8 cellular contexts compared by ENCODE assay signal in the genomic region with DNA sequence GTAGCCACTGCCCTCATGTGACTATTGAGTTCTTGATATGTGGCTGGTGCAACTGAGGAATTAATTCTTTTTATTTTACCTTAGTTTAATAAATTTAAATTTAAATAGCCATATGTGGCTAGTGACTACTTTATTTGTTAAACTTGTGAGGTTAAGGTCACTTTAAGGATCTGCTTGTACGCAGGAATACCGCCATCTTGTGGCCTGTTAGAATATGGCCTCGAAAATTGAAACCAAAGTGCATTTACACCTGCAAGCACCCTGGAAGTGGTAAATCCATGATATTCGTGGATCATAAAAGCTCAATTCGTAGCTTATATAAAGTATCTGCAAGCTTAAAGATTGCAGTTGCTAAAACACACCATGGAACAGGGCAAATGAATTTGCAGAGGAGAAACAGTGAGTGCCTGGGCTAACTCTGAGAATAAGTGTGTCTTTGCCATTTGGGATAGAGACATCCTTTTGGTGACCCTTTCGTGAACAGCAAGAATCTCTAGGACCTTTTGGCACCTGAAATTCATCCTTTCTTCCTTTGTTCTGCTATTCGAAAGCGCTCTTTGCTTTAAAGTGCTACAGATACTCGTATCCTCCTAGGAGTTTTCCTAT. TPM values are rescaled to one million over a fixed set of nuclear protein-coding genes. Genes with fewer than 3 reads are reported as not detected.
DNase-seq lines count a peak whose midpoint lies in the region; ATAC-seq and TF ChIP-seq lines count a peak whose summit lies in the region.

No MANE protein-coding gene starts in this region.

- no peaks in the 10 kb centered on the region for H3K36me3 Mint-ChIP-seq in chondrocyte (ENCODE audit: low read depth)
- H3K36me3 Mint-ChIP-seq in mesothelial cell of epicardium: no peaks in the 10 kb centered on the region

- H3K9me3 Mint-ChIP-seq in chondrocyte (ENCODE audit: low read depth): no peaks in the 10 kb centered on the region
- H3K9me3 Mint-ChIP-seq in mesothelial cell of epicardium: no peaks in the 10 kb centered on the region

- TF ChIP-seq CTCF in chondrocyte (IDR thresholded peaks at IDR 0.05) (peak; percentile 87), mesothelial cell of epicardium (IDR thresholded peaks at IDR 0.05; ENCODE audit: unreplicated experiment) (peak; percentile 86)

- ATAC-seq in GM18498 (IDR thresholded peaks at IDR 0.05; ENCODE audit: unreplicated experiment): peak; percentile 60
- ATAC-seq in HG03103 (IDR thresholded peaks at IDR 0.05; ENCODE audit: low read depth, unreplicated experiment): peak; percentile 60
- no peak for ATAC-seq in left ventricle myocardium superior

- H3K4me1 Mint-ChIP-seq in chondrocyte (ENCODE audit: low read depth) (no peaks in the 10 kb centered on the region), mesothelial cell of epicardium (no peaks in the 10 kb centered on the region)

- intact Hi-C loops in left ventricle myocardium superior (cut with micrococcal nuclease): no loop called here

- H3K27ac Mint-ChIP-seq in chondrocyte (ENCODE audit: unreplicated experiment) (no peak overlapping the region), mesothelial cell of epicardium (no peak overlapping the region)

- DNase-seq in COR-L47 (lab: John Stamatoyannopoulos, UW) (peak; percentile 5), NCI-H82 (lab: John Stamatoyannopoulos, UW) (peak; percentile 75), chondrocyte (ENCODE audit: low spot score) (no peak), mesothelial cell of epicardium (ENCODE audit: low spot score in 2 of 2, unreplicated experiment in 2 of 2) (no peak), NCI-H1048 (lab: John Stamatoyannopoulos, UW) (no peak), left ventricle myocardium superior (no peak)

- peaks cover 6% of the 10 kb centered on the region for H3K27me3 Mint-ChIP-seq in chondrocyte (ENCODE audit: low read depth)
- no peaks in the 10 kb centered on the region for H3K27me3 Mint-ChIP-seq in mesothelial cell of epicardium (ENCODE audit: low read depth)

- H3K4me3 Mint-ChIP-seq in chondrocyte (ENCODE audit: unreplicated experiment): no peak overlapping the region
- H3K4me3 Mint-ChIP-seq in mesothelial cell of epicardium: no peak overlapping the region

RNA-seq across cellular contexts. Expression of a gene that starts 59.9 kb away (rescaled TPM):
- not detected in 3 replicates for total RNA-seq in chondrocyte
- not detected in 3 replicates for total RNA-seq in mesothelial cell of epicardium
- total RNA-seq in left ventricle myocardium superior: not detected

Comparison
In these comparisons a context has a peak if more than half of its experiments do, and no peak if none do; other contexts are left out.
1. DNase-seq: peak in COR-L47 (single experiment) and NCI-H82 (single experiment); none in chondrocyte (single experiment), mesothelial cell of epicardium (0 of 2), NCI-H1048 (single experiment) and left ventricle myocardium superior (single experiment).